Comparison of ENCODE assay signal across 29 cellular contexts in the genomic region with DNA sequence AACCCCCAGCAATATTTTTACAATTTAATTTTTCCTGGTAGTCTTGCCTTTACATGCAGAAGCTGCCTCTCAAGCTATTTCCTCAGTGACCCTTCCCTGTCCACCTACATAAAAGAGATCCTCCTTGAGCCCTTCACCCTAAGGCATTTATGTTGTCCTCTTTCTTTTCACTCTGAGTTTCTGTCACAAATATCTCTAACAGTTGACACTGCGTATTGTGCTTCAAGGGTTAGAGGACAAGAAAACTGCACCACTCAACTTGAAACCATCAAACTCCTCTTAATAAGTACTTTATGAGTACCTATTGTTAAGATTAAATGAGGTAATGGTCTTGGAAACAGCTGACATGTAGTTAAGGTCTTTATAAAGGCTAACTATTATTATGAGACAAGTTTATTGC.
"Had no signal": no experiment of that assay in that cellular context is flagged by ENCODE, and none has a peak within 500 bp of the region (broad histone marks: within the 10 kb centered on the region; RNA-seq: fewer than 3 reads in every experiment).

No MANE protein-coding gene starts in this region.

- H3K4me3 ChIP-seq: breast epithelium, cardiac muscle cell, coronary artery, dorsolateral prefrontal cortex, esophagus muscularis mucosa, gastrocnemius medialis, heart left ventricle had no signal

- H3K4me1 ChIP-seq: breast epithelium, esophagus muscularis mucosa, foreskin keratinocyte, gastrocnemius medialis had no signal

- H3K36me3 ChIP-seq: breast epithelium, cardiac muscle cell, esophagus muscularis mucosa, gastrocnemius medialis, heart left ventricle had no signal

- ATAC-seq: activated CD4-positive, alpha-beta T cell treated with anti-CD3 and anti-CD28 coated beads for 36 hours; activated naive CD4-positive, alpha-beta T cell treated with anti-CD3 and anti-CD28 coated beads, Interleukin-2, amount 50 U/mL, for 72 hours; activated T-cell treated with anti-CD3 and anti-CD28 coated beads, Interleukin-2, amount 50 U/mL, for 72 hours; effector memory CD8-positive, alpha-beta T cell; foreskin keratinocyte; gastrocnemius medialis; heart left ventricle had no signal

- H3K9me3 ChIP-seq: breast epithelium, esophagus muscularis mucosa, gastrocnemius medialis had no signal

- H3K27me3 ChIP-seq: breast epithelium, cardiac muscle cell, esophagus muscularis mucosa, foreskin keratinocyte, gastrocnemius medialis, heart left ventricle had no signal

- H3K27ac ChIP-seq: breast epithelium, cardiac muscle cell, coronary artery, dorsolateral prefrontal cortex, esophagus muscularis mucosa, foreskin keratinocyte, gastrocnemius medialis, heart left ventricle had no signal

- DNase-seq: activated CD4-positive, alpha-beta memory T cell treated with anti-CD3 and anti-CD28 coated beads, Interleukin-2, amount 10 ng/mL, durations not matched to agents 7 days and 5 days; activated CD4-positive, alpha-beta T cell treated with anti-CD3 and anti-CD28 coated beads for 36 hours; activated CD4-positive, alpha-beta T cell treated with anti-CD3 and anti-CD28 coated beads, Interleukin-2, amount 10 ng/mL, durations not matched to agents 7 days and 5 days; activated CD4-positive, alpha-beta T cell treated with anti-CD3 and anti-CD28 coated beads, Interleukin-2, amount 50 U/mL, for 4 hours; activated CD4-positive, CD25-positive, alpha-beta regulatory T cell; activated CD4-positive, CD25-positive, alpha-beta regulatory T cell treated with anti-CD3 and anti-CD28 coated beads, Interleukin-2, amount 50 U/mL, for 72 hours; activated CD8-positive, alpha-beta memory T cell treated with anti-CD3 and anti-CD28 coated beads, Interleukin-2, amount 50 U/mL, for 48 hours; activated gamma-delta T cell; activated naive CD4-positive, alpha-beta T cell; activated naive CD4-positive, alpha-beta T cell treated with anti-CD3 and anti-CD28 coated beads, Interleukin-2, amount 10 ng/mL, durations not matched to agents 7 days and 5 days; activated naive CD8-positive, alpha-beta T cell treated with anti-CD3 and anti-CD28 coated beads, Interleukin-2, amount 10 ng/mL, durations not matched to agents 7 days and 5 days; activated T-cell treated with anti-CD3 and anti-CD28 coated beads for 4 hours; activated T-cell treated with anti-CD3 and anti-CD28 coated beads, Interleukin-2, amount 50 U/mL, for 24 hours; activated T-cell treated with anti-CD3 and anti-CD28 coated beads, Interleukin-2, amount 50 U/mL, for 72 hours; anterior cingulate cortex; dorsolateral prefrontal cortex; effector CD4-positive, alpha-beta T cell; effector memory CD8-positive, alpha-beta T cell; erythroblast; foreskin keratinocyte; gastrocnemius medialis; glutamatergic neuron; heart left ventricle; T-helper 2 cell had no signal
